ENCODE assay signal across 10 cellular contexts in the genomic region with DNA sequence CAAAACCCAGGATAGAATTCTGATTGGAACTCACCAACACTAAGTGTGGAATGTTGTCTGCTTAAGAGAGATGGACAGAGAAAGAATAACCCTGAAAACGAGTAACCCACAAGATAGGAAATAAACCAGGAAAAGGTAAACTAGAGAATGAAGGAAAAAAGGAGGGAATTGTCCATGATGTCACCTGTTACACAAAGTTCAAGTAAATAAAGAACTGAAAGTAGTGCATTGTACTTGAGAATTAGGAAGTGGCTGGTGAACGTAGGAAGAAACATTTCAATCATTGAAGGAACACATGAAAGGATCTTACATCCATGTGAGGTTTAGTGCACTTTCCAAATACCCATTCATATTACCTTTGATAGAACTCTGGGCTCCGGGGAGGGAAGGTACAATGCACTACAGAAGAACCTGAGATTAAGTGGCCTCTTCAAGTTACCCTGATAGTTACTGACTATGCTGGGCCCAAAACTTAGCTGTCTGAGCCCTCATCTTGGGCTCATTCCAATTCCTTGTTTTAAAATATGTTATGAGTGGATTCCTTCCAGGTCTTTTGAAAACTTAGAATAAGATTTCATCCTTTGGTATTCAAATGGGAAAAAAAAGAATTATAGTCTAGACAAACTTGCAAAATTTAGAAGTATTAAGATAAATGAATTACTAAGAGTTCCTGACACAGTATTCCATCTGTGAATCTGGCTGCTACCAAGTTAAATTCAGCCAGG. TPM values are rescaled to one million over a fixed set of nuclear protein-coding genes. Genes with fewer than 3 reads are reported as not detected.
DNase-seq lines count a peak whose midpoint lies in the region; TF ChIP-seq lines count a peak whose summit lies in the region.
"Had no signal": no experiment of that assay in that cellular context is flagged by ENCODE, and none has a peak within 500 bp of the region (broad histone marks: within the 10 kb centered on the region; RNA-seq: fewer than 3 reads in every experiment).

No MANE protein-coding gene starts in this region.

- no peak for TF ChIP-seq CTCF in suprapubic skin (IDR thresholded peaks at IDR 0.05)

- H3K4me1 ChIP-seq in suprapubic skin: peaks cover 30% of the 10 kb centered on the region

- H3K27me3 ChIP-seq in layer of hippocampus (ENCODE audit: control insufficient read depth, insufficient read depth, low read length) (no peaks in the 10 kb centered on the region), suprapubic skin (no peaks in the 10 kb centered on the region)

- no peaks in the 10 kb centered on the region for H3K9me3 Mint-ChIP-seq in activated CD4-positive, alpha-beta T cell treated with anti-CD3 and anti-CD28 coated beads, Interleukin-2, amount 10 ng/mL, durations not matched to agents 24 days and 14 days
- H3K9me3 Mint-ChIP-seq in activated naive CD8-positive, alpha-beta T cell (ENCODE audit: low read depth): no peaks in the 10 kb centered on the region

- no peaks in the 10 kb centered on the region for H3K9me3 ChIP-seq in suprapubic skin

- H3K27ac ChIP-seq in layer of hippocampus (ENCODE audit: low read depth, low read length): peak overlapping the region; percentile 9
- peak overlapping the region; percentile 89 for H3K27ac ChIP-seq in suprapubic skin

- H3K4me3 ChIP-seq in suprapubic skin: peak overlapping the region; percentile 66

- TF ChIP-seq POLR2A in suprapubic skin (IDR thresholded peaks at IDR 0.05): no peak

- DNase-seq in activated CD4-positive, alpha-beta T cell treated with anti-CD3 and anti-CD28 coated beads, Interleukin-2, amount 10 ng/mL, durations not matched to agents 24 days and 14 days: no peak
- no peak for DNase-seq in activated CD4-positive, alpha-beta T cell treated with anti-CD3 and anti-CD28 coated beads, Interleukin-2, amount 50 U/mL, for 1 hour
- no peak for DNase-seq in suprapubic skin (ENCODE audit: low spot score in 2 of 2)
- no peak for DNase-seq in iPS-NIHi11 (ENCODE audit: low spot score)
- no peak for DNase-seq in occipital lobe (lab: John Stamatoyannopoulos, UW)
- no peak for DNase-seq in AML-193 (lab: John Stamatoyannopoulos, UW)
- DNase-seq: stimulated activated CD4-positive, alpha-beta T cell treated with anti-CD3 and anti-CD28 coated beads, Interleukin-2, amount 100 ng/mL, for 24 hours had no signal

- peaks cover 3% of the 10 kb centered on the region for H3K36me3 Mint-ChIP-seq in activated CD4-positive, alpha-beta T cell treated with anti-CD3 and anti-CD28 coated beads, Interleukin-2, amount 10 ng/mL, durations not matched to agents 24 days and 14 days (ENCODE audit: low read depth)
- no peaks in the 10 kb centered on the region for H3K36me3 Mint-ChIP-seq in activated naive CD8-positive, alpha-beta T cell

- intact Hi-C loops in activated CD4-positive, alpha-beta T cell treated with anti-CD3 and anti-CD28 coated beads, Interleukin-2, amount 10 ng/mL, durations not matched to agents 24 days and 14 days (cut with micrococcal nuclease): loop anchor here (2.0 kb wide), 1 partner anchor 301 kb away; the partner anchor contains the start of gene RPS12

- 39% methylated on average over 3 of the region's 3 CpGs for WGBS in suprapubic skin

- H3K4me1 Mint-ChIP-seq in activated CD4-positive, alpha-beta T cell treated with anti-CD3 and anti-CD28 coated beads, Interleukin-2, amount 10 ng/mL, durations not matched to agents 24 days and 14 days: peaks cover 26% of the 10 kb centered on the region
- H3K4me1 Mint-ChIP-seq in activated naive CD8-positive, alpha-beta T cell (ENCODE audit: low read depth): peaks cover 26% of the 10 kb centered on the region

- no peaks in the 10 kb centered on the region for H3K36me3 ChIP-seq in suprapubic skin

- H3K27ac Mint-ChIP-seq in activated CD4-positive, alpha-beta T cell treated with anti-CD3 and anti-CD28 coated beads, Interleukin-2, amount 10 ng/mL, durations not matched to agents 24 days and 14 days: no peak overlapping the region
- H3K27ac Mint-ChIP-seq in activated naive CD8-positive, alpha-beta T cell: no peak overlapping the region

- no peak for TF ChIP-seq EP300 in suprapubic skin (IDR thresholded peaks at IDR 0.05)

- peaks cover 29% of the 10 kb centered on the region for H3K27me3 Mint-ChIP-seq in activated CD4-positive, alpha-beta T cell treated with anti-CD3 and anti-CD28 coated beads, Interleukin-2, amount 10 ng/mL, durations not matched to agents 24 days and 14 days
- no peaks in the 10 kb centered on the region for H3K27me3 Mint-ChIP-seq in activated naive CD8-positive, alpha-beta T cell

- H3K4me3 Mint-ChIP-seq in activated CD4-positive, alpha-beta T cell treated with anti-CD3 and anti-CD28 coated beads, Interleukin-2, amount 10 ng/mL, durations not matched to agents 24 days and 14 days: peak overlapping the region; percentile 96
- peak overlapping the region; percentile 97 for H3K4me3 Mint-ChIP-seq in activated naive CD8-positive, alpha-beta T cell

RNA-seq across cellular contexts. Expression of gene STX7, which starts 1.1 kb away (rescaled TPM):
- 16.3 and 21.1 TPM in 2 replicates for total RNA-seq in activated CD4-positive, alpha-beta T cell treated with anti-CD3 and anti-CD28 coated beads, Interleukin-2, amount 10 ng/mL, durations not matched to agents 24 days and 14 days
- total RNA-seq in suprapubic skin (10 to 100 TPM; 24.9 to 43.5 (median 31.8) TPM), occipital lobe (84.5 TPM)

RNA-seq across cellular contexts. Expression of gene TAAR9, which starts 24.1 kb away (rescaled TPM):
- total RNA-seq in activated CD4-positive, alpha-beta T cell treated with anti-CD3 and anti-CD28 coated beads, Interleukin-2, amount 10 ng/mL, durations not matched to agents 24 days and 14 days: not detected in 2 replicates
- total RNA-seq in suprapubic skin (not detected), occipital lobe (0.31 TPM)
- total RNA-seq: LHCN-M2 had no signal

RNA-seq across cellular contexts. Expression of gene TAAR8, which starts 38.5 kb away (rescaled TPM):
- total RNA-seq in activated CD4-positive, alpha-beta T cell treated with anti-CD3 and anti-CD28 coated beads, Interleukin-2, amount 10 ng/mL, durations not matched to agents 24 days and 14 days: not detected in 2 replicates
- not detected for total RNA-seq in suprapubic skin
- total RNA-seq in occipital lobe: not detected
- total RNA-seq: LHCN-M2 had no signal

RNA-seq across cellular contexts. Expression of gene TAAR6, which starts 56.1 kb away (rescaled TPM):
- not detected in 2 replicates for total RNA-seq in activated CD4-positive, alpha-beta T cell treated with anti-CD3 and anti-CD28 coated beads, Interleukin-2, amount 10 ng/mL, durations not matched to agents 24 days and 14 days
- total RNA-seq in suprapubic skin: not detected
- total RNA-seq in occipital lobe: not detected
- total RNA-seq: LHCN-M2 had no signal
